9 cellular contexts compared by ENCODE assay signal in the genomic region with DNA sequence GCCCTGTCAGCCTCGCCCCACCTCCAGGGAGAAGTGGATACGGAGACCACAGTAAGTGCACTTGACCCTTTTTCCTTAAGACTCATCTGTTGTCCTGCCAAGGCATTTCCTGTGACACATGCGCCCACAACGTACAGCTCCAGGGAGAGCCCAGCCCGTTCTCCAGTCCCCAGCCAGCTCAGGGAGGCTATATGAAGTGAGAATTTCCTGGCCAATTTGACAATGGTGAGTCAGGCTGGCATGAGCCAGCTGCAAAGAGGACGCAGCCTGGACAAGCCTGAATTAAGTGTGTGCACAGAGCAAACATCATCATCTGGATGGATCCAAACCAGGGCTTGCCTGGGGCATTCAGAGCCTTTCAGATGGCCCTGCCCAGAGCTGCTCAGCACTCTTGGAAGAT.
DNase-seq lines count a peak whose midpoint lies in the region; TF ChIP-seq lines count a peak whose summit lies in the region.
"Had no signal": no experiment of that assay in that cellular context is flagged by ENCODE, and none has a peak within 500 bp of the region (broad histone marks: within the 10 kb centered on the region; RNA-seq: fewer than 3 reads in every experiment).

No MANE protein-coding gene starts in this region.

- H3K27ac ChIP-seq in dorsolateral prefrontal cortex: peak overlapping the region in 48 of 59 donors; percentile 4 to 91 (median 62)
- peak overlapping the region; percentile 38 to 54 for H3K27ac ChIP-seq in prostate gland
- H3K27ac ChIP-seq: cardiac muscle cell had no signal

- no peaks in the 10 kb centered on the region for H3K4me1 ChIP-seq in prostate gland (replicated peaks)

- intact Hi-C loops in dorsolateral prefrontal cortex (cut with DNase I): loop anchor here (2.0 to 10.0 kb wide), 5 partner anchors 112 to 319 kb away; no protein-coding TSS in a partner anchor
- intact Hi-C loops in prostate gland (cut with DNase I): loop anchor here (2.0 to 5.0 kb wide), 4 partner anchors 99 to 244 kb away; a partner anchor contains a TSS

- WGBS in prostate gland: 37% methylated on average over 6 of the region's 6 CpGs

- H3K27me3 ChIP-seq in dorsolateral prefrontal cortex (no peaks in the 10 kb centered on the region), prostate gland (replicated peaks; ENCODE audit: insufficient read depth) (no peaks in the 10 kb centered on the region)
- H3K27me3 ChIP-seq: cardiac muscle cell had no signal

- H3K36me3 ChIP-seq in prostate gland: no peaks in the 10 kb centered on the region
- H3K36me3 ChIP-seq: cardiac muscle cell had no signal

- H3K4me3 ChIP-seq in dorsolateral prefrontal cortex (no peak overlapping the region), prostate gland (no peak overlapping the region)
- H3K4me3 ChIP-seq: cardiac muscle cell had no signal

- DNase-seq in DMS53 treated with DMSO at 0.1 percent for 48 hours (lab: John Stamatoyannopoulos, UW; ENCODE audit: unreplicated experiment): peak; percentile 95
- peak; percentile 66 for DNase-seq in NCI-H446 treated with DMSO at 0.1 percent for 48 hours (lab: John Stamatoyannopoulos, UW)
- peak in 3 of 10 donors; percentile 35 to 70 (median 39) for DNase-seq in dorsolateral prefrontal cortex
- DNase-seq in prostate gland (ENCODE audit: low spot score): peak; percentile 40
- no peak for DNase-seq in SK-N-DZ (ENCODE audit: low spot score)
- DNase-seq in retina: no peak
- no peak for DNase-seq in activated CD4-positive, alpha-beta T cell treated with anti-CD3 and anti-CD28 coated beads for 1 hour
- no peak for DNase-seq in effector CD4-positive, alpha-beta T cell

- TF ChIP-seq CTCF in dorsolateral prefrontal cortex (IDR thresholded peaks at IDR 0.05 in 54 of 56, conservative IDR thresholded peaks at IDR 0.05 in 2 of 56; ENCODE audit: low read depth in 1 of 56, partially characterized antibody in 56 of 56): no peak
- TF ChIP-seq CTCF in prostate gland (IDR thresholded peaks at IDR 0.05): no peak

- no peaks in the 10 kb centered on the region for H3K9me3 ChIP-seq in prostate gland

- no peak for TF ChIP-seq POLR2A in prostate gland (IDR thresholded peaks at IDR 0.05)

Comparison
In these comparisons a context has a peak if more than half of its experiments do, and no peak if none do; other contexts are left out.
1. DNase-seq: peak in DMS53 treated with DMSO at 0.1 percent for 48 hours (single experiment), NCI-H446 treated with DMSO at 0.1 percent for 48 hours (single experiment) and prostate gland (single experiment); none in SK-N-DZ (single experiment), retina (single experiment), activated CD4-positive, alpha-beta T cell treated with anti-CD3 and anti-CD28 coated beads for 1 hour (single experiment) and effector CD4-positive, alpha-beta T cell (single experiment).